23 cellular contexts compared by ENCODE assay signal in the genomic region with DNA sequence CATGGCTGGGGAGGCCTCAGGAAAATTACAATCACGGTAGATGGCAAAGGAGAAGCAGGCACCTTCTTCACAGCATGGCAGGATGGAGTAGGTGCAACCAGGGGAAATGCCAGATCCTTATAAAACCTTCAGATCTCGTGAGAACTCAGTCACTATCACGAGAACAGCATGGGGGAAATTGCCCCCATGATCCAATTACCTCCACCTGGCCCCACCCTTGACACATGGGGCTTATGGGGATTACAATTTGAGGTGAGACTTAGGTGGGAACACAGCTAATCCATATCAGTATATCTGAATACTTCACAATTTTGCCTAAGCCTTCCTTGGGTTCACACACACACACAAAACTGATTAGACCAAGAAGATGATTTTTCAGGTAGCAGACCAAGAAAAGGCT.
"Had no signal": no experiment of that assay in that cellular context is flagged by ENCODE, and none has a peak within 500 bp of the region (broad histone marks: within the 10 kb centered on the region; RNA-seq: fewer than 3 reads in every experiment).

No MANE protein-coding gene starts in this region.

- H3K4me2 ChIP-seq: smooth muscle cell had no signal

- ATAC-seq: mucosa of descending colon; naive thymus-derived CD4-positive, alpha-beta T cell; natural killer cell treated with Interleukin-12 subunit alpha and Interleukin-12 subunit beta and Interleukin-15 and Interleukin-18, amount 100 ng/mL, for 72 hours; right lobe of liver; stimulated activated memory B cell treated with anti-CD40 and anti-IgM and Interleukin-4, amounts not matched to agents 10 μg/mL and 1 μg/mL and 100 μg/mL, for 72 hours; stimulated activated naive CD8-positive, alpha-beta T cell treated with anti-CD3 and anti-CD28 coated beads, Interleukin-15, amount 100 ng/mL, for 72 hours had no signal

- H3K27ac ChIP-seq: left ventricle myocardium inferior, ovary, right atrium auricular region, right lobe of liver, tibial nerve, uterus had no signal

- H3K27me3 ChIP-seq: ovary, right atrium auricular region, right lobe of liver, tibial nerve, uterus had no signal

- H3K4me1 ChIP-seq: left ventricle myocardium inferior, right atrium auricular region, right lobe of liver, tibial nerve had no signal

- H3K4me3 ChIP-seq: left ventricle myocardium inferior, lung, mucosa of descending colon, ovary, right atrium auricular region, right lobe of liver, smooth muscle cell, tibial nerve, uterus had no signal

- H3K36me3 ChIP-seq: left ventricle myocardium inferior, ovary, right atrium auricular region, right lobe of liver, tibial nerve, uterus had no signal

- DNase-seq: hypothalamus; immature natural killer cell; kidney; left ventricle myocardium inferior; midbrain; mucosa of descending colon; naive thymus-derived CD4-positive, alpha-beta T cell; ovary; right lobe of liver; stimulated activated CD4-positive, alpha-beta T cell treated with anti-CD3 and anti-CD28 coated beads, Interleukin-1b, Interleukin-23, amount 100 ng/mL, for 48 hours; stimulated activated CD4-positive, alpha-beta T cell treated with anti-CD3 and anti-CD28 coated beads, Interleukin-2, amount 100 ng/mL, for 48 hours; stimulated activated CD4-positive, alpha-beta T cell treated with anti-CD3 and anti-CD28 coated beads, Interleukin-4, amount 100 ng/mL, for 4 hours; stimulated activated CD8-positive, alpha-beta memory T cell treated with anti-CD3 and anti-CD28 coated beads, Interleukin-4, amount 100 ng/mL, for 48 hours; stimulated activated naive CD4-positive, alpha-beta T cell treated with Interleukin-2 at 50 U/mL for 16 hours; stimulated activated naive CD8-positive, alpha-beta T cell treated with anti-CD3 and anti-CD28 coated beads, Interleukin-15, amount 100 ng/mL, for 72 hours; substantia nigra; uterus had no signal

- H3K9me3 ChIP-seq: left ventricle myocardium inferior, mucosa of descending colon, ovary, right atrium auricular region, right lobe of liver, tibial nerve, uterus had no signal

- FAIRE-seq: kidney had no signal
